Comparison of ENCODE assay signal across 13 cellular contexts in the genomic region with DNA sequence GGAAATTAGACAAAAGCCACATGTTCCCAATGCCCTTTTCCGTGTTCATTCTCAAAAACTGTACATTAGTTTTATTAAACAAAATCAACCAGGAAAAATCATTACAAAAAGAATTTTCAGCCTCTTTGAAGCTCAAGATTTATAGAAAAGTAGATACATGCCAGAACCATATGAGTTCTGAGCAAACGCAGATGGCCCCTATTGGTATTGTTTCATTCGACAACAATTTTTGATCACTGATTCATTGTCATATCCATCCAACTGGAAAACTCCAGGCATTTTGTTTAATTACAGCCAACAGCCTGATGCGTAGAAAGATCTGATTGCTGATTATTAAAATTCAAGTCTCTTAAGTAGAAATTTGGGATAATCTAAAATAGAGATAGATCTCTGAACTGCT.
A peak's percentile ranks its signal among the peaks of the same experiment; 100 is the strongest.
DNase-seq lines count a peak whose midpoint lies in the region; ATAC-seq and TF ChIP-seq lines count a peak whose summit lies in the region.
"Had no signal": no experiment of that assay in that cellular context is flagged by ENCODE, and none has a peak within 500 bp of the region (broad histone marks: within the 10 kb centered on the region; RNA-seq: fewer than 3 reads in every experiment).

No MANE protein-coding gene starts in this region.

- no peaks in the 10 kb centered on the region for H3K9me3 ChIP-seq in CD4-positive, alpha-beta T cell (ENCODE audit: control insufficient read depth, low read length)
- H3K9me3 ChIP-seq: BLaER1 had no signal

- no peak overlapping the region for H3K27ac ChIP-seq in CD4-positive, alpha-beta T cell (ENCODE audit: low read depth, low read length)
- H3K27ac ChIP-seq: BLaER1 had no signal

- H3K4me3 Mint-ChIP-seq in mesothelial cell of epicardium: no peak overlapping the region
- no peak overlapping the region for H3K4me3 Mint-ChIP-seq in CD4-positive, alpha-beta T cell
- H3K4me3 Mint-ChIP-seq: HFFc6 had no signal

- H3K9me3 Mint-ChIP-seq in mesothelial cell of epicardium: peaks cover 4% of the 10 kb centered on the region
- no peaks in the 10 kb centered on the region for H3K9me3 Mint-ChIP-seq in CD4-positive, alpha-beta T cell
- H3K9me3 Mint-ChIP-seq: HFFc6 had no signal

- no peaks in the 10 kb centered on the region for H3K27me3 ChIP-seq in CD4-positive, alpha-beta T cell (ENCODE audit: control insufficient read depth, insufficient read depth, low read length)
- H3K27me3 ChIP-seq: BLaER1 had no signal

- ATAC-seq in SK-N-SH treated with all-trans-retinoic acid at 6 μM for 48 hours: no peak; the same call in 2 of the 3 replicates
- no peak for ATAC-seq in HG03108 (IDR thresholded peaks at IDR 0.05; ENCODE audit: unreplicated experiment)
- ATAC-seq in CD4-positive, alpha-beta T cell (ENCODE audit: poor library complexity): no peak

- H3K36me3 Mint-ChIP-seq in mesothelial cell of epicardium: no peaks in the 10 kb centered on the region
- no peaks in the 10 kb centered on the region for H3K36me3 Mint-ChIP-seq in CD4-positive, alpha-beta T cell (ENCODE audit: low read depth)

- CTCF ChIA-PET in CD4-positive, alpha-beta T cell (lab: Charles Lee): no interaction called here

- POLR2A ChIA-PET in CD4-positive, alpha-beta T cell (lab: Charles Lee): no interaction called here

- TF ChIP-seq CTCF in mesothelial cell of epicardium (IDR thresholded peaks at IDR 0.05; ENCODE audit: unreplicated experiment): no peak
- TF ChIP-seq CTCF in CD4-positive, alpha-beta T cell (IDR thresholded peaks at IDR 0.05): no peak

- intact Hi-C loops in CD4-positive, alpha-beta T cell (cut with DNase I, micrococcal nuclease): no loop called here

- H3K4me1 Mint-ChIP-seq in mesothelial cell of epicardium: peaks cover 16% of the 10 kb centered on the region
- no peaks in the 10 kb centered on the region for H3K4me1 Mint-ChIP-seq in CD4-positive, alpha-beta T cell (ENCODE audit: low read depth)

- no peaks in the 10 kb centered on the region for H3K27me3 Mint-ChIP-seq in mesothelial cell of epicardium (ENCODE audit: low read depth)
- no peaks in the 10 kb centered on the region for H3K27me3 Mint-ChIP-seq in CD4-positive, alpha-beta T cell

- peak; percentile 15 for DNase-seq in COR-L47 (lab: John Stamatoyannopoulos, UW)
- peak; percentile 80 for DNase-seq in NCI-H2171 treated with DMSO at 0.1 percent for 48 hours (lab: John Stamatoyannopoulos, UW)
- DNase-seq in mesothelial cell of epicardium (ENCODE audit: low spot score in 2 of 2, unreplicated experiment in 2 of 2): no peak
- no peak for DNase-seq in CD4-positive, alpha-beta T cell
- no peak for DNase-seq in NCI-H2029 treated with DMSO at 0.1 percent for 48 hours (lab: John Stamatoyannopoulos, UW)
- DNase-seq: 8988T, AML-193, Calu3, HCEC 1CT, HFFc6 had no signal

- peak overlapping the region; percentile 60 for H3K27ac Mint-ChIP-seq in mesothelial cell of epicardium
- no peak overlapping the region for H3K27ac Mint-ChIP-seq in CD4-positive, alpha-beta T cell
- H3K27ac Mint-ChIP-seq: HFFc6 had no signal

TF ChIP-seq in SK-N-SH treated with all-trans-retinoic acid at 6 μM for 48 hours, 23 proteins besides CTCF, POLR2A, EP300 and RAD21:
- TF ChIP-seq ISL1 (CRISPR knock-in tag; IDR thresholded peaks at IDR 0.05): peak; percentile 60
- no peak for TF ChIP-seq RARB (CRISPR knock-in tag; IDR thresholded peaks at IDR 0.05)

Comparison
In these comparisons a context has a peak if more than half of its experiments do, and no peak if none do; other contexts are left out.
1. DNase-seq: peak in COR-L47 (single experiment) and NCI-H2171 treated with DMSO at 0.1 percent for 48 hours (single experiment); none in mesothelial cell of epicardium (0 of 2), CD4-positive, alpha-beta T cell (0 of 10) and NCI-H2029 treated with DMSO at 0.1 percent for 48 hours (single experiment).